In the genomic region with DNA sequence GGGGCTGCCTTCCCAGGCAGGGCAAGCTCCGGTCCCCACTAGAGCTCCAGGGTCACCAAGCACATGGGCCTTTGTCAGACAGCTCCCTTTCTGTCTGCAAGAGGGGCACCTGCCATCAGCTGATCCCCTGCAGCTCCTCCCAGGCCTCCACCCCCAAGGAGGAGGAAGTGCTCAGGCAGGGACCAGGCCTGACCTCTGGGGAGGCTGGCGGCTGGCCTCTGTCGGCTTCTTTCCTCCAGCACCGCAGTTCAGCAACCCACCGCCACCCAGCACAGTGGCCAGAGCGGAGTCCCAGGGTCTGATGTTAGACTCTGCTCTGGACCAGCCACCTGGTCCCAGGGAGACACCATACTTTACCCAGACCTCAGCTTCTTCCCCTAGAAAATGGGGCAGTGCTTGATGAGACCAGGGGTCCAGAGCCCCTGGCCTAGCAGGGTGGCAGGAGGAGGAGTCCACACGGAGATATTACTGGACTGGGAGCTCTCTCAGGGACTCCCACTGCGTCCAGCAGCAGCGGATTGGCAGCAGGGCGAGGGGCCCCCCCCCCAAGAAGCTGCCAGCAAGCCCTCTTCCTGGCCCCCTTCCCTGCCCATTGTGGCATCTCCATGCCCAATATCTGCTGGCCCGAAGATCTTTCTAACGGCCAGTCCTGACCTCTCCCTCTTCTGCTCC, we compare ENCODE assay signal across 1 cellular context.
TF ChIP-seq lines count a peak whose summit lies in the region.

No MANE protein-coding gene starts in this region.

TF ChIP-seq in H1, 55 proteins besides CTCF, POLR2A, EP300 and RAD21:
- TF ChIP-seq SP1 (IDR thresholded peaks at IDR 0.05; ENCODE audit: low read depth, low read length) (no peak), NANOG (IDR thresholded peaks at IDR 0.05; ENCODE audit: insufficient read depth, low read depth, low read length, poor library complexity, severe bottlenecking) (no peak), TCF12 (IDR thresholded peaks at IDR 0.05; ENCODE audit: low read depth, low read length) (no peak), SUZ12 (IDR thresholded peaks at IDR 0.05; ENCODE audit: low read length) (no peak), NRF1 (IDR thresholded peaks at IDR 0.05; ENCODE audit: low read depth, low read length) (no peak), POU5F1 (IDR thresholded peaks at IDR 0.05; ENCODE audit: low read depth, low read length) (no peak), JUN (IDR thresholded peaks at IDR 0.05; ENCODE audit: low read depth, low read length) (no peak), POLR2AphosphoS5 (IDR thresholded peaks at IDR 0.05; ENCODE audit: low read depth, low read length) (no peak), CHD2 (IDR thresholded peaks at IDR 0.05; ENCODE audit: low read length) (no peak), SAP30 (IDR thresholded peaks at IDR 0.05; ENCODE audit: insufficient read depth, insufficient replicate concordance, low read length) (no peak), PHF8 (conservative IDR thresholded peaks at IDR 0.05; ENCODE audit: low read depth, low read length) (no peak), SIRT6 (IDR thresholded peaks at IDR 0.05; ENCODE audit: low read length) (no peak), GTF2F1 (IDR thresholded peaks at IDR 0.05; ENCODE audit: borderline replicate concordance, low read depth, low read length) (no peak), ZNF274 (IDR thresholded peaks at IDR 0.05; ENCODE audit: borderline replicate concordance, extremely low read depth, low read length) (no peak)
- TF ChIP-seq, protein P1, sequence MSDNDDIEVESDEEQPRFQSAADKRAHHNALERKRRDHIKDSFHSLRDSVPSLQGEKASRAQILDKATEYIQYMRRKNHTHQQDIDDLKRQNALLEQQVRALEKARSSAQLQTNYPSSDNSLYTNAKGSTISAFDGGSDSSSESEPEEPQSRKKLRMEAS (IDR thresholded peaks at IDR 0.05) = no peak
